24 cellular contexts compared by ENCODE assay signal in the genomic region with DNA sequence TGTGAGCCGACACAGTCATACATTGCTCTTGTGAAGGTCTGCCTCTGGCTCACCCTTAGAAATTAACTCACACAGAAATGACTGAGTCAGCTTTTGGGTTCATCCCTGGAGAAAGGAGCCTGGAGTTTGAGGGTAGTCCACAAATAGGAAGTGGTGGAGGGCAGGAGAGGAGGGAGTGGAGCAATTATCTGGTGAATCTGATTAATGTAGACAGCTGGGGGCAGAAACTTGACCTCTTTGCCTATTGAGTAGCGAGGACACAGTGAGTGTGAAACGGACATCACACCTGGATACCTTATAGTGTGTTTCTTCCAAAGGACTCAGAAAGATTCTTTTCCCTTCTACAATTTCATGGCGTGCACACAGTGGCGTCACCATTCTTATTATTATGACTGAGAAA.
"Had no signal": no experiment of that assay in that cellular context is flagged by ENCODE, and none has a peak within 500 bp of the region (broad histone marks: within the 10 kb centered on the region; RNA-seq: fewer than 3 reads in every experiment).

No MANE protein-coding gene starts in this region.

- H3K9me3 ChIP-seq: SK-N-SH had no signal

- H3K27ac ChIP-seq: HL-60, RWPE1 had no signal

- H3K4me2 ChIP-seq: SK-N-SH had no signal

- ATAC-seq: Panc1, PC-3 had no signal

- H3K9ac ChIP-seq: SK-N-SH had no signal

- DNase-seq: Karpas-422, KG1, MV-4-11, NCI-H1048, NCI-H1105, NCI-H1417, NCI-H1436 treated with DMSO at 0.1 percent for 48 hours, NCI-H1694, NCI-H187 treated with DMSO at 0.1 percent for 48 hours, NCI-H2029 treated with DMSO at 0.1 percent for 48 hours, NCI-H2171 treated with DMSO at 0.1 percent for 48 hours, NCI-H345, NCI-H446 treated with DMSO at 0.1 percent for 48 hours, NCI-H510A treated with DMSO at 0.1 percent for 48 hours, NCI-H526, NCI-H748 treated with DMSO at 0.1 percent for 48 hours, PC-3, SHP77, SK-N-SH, SW 1271 had no signal

- FAIRE-seq: HTR-8/SVneo had no signal
